ENCODE assay signal across 8 cellular contexts in the genomic region with DNA sequence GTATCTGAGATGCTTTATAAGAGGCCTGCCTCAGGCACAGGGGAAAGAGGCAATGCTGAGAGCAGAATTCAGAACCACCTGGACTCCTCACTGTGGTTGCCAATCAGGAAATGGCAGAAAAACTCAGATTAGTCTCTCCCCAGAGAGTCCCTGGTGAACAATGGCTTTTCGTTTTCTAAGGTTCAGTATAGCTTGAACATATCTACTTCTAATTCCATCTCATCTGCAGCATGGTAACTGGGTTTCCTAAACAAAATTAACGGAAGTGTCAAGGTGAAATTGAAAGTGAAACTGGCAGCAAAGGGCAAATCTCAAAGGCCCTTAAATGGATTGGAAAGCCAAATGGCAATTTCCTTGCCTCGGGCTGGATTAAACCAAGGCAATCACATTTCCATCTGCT.
A peak's percentile ranks its signal among the peaks of the same experiment; 100 is the strongest.
DNase-seq lines count a peak whose midpoint lies in the region; ATAC-seq and TF ChIP-seq lines count a peak whose summit lies in the region.

No MANE protein-coding gene starts in this region.

- ATAC-seq in activated CD4-positive, alpha-beta T cell treated with anti-CD3 and anti-CD28 coated beads for 36 hours: no peak
- ATAC-seq in GM21786 (IDR thresholded peaks at IDR 0.05; ENCODE audit: unreplicated experiment): peak; percentile 48
- ATAC-seq in naive thymus-derived CD8-positive, alpha-beta T cell: peak in 1 of 2 donors; percentile 29
- ATAC-seq in GM18505 (IDR thresholded peaks at IDR 0.05; ENCODE audit: unreplicated experiment): no peak

- peaks cover 11% of the 10 kb centered on the region for H3K4me1 Mint-ChIP-seq in activated CD4-positive, alpha-beta T cell treated with anti-CD3 and anti-CD28 coated beads for 36 hours
- peaks cover 3 to 11% (median 8%) of the 10 kb centered on the region in 4 donors for H3K4me1 Mint-ChIP-seq in naive thymus-derived CD8-positive, alpha-beta T cell

- peaks cover 2% of the 10 kb centered on the region for H3K27me3 Mint-ChIP-seq in activated CD4-positive, alpha-beta T cell treated with anti-CD3 and anti-CD28 coated beads for 36 hours
- peaks cover 0 to 12% (median 2%) of the 10 kb centered on the region in 5 donors for H3K27me3 Mint-ChIP-seq in naive thymus-derived CD8-positive, alpha-beta T cell

- intact Hi-C loops in activated CD4-positive, alpha-beta T cell treated with anti-CD3 and anti-CD28 coated beads for 36 hours (cut with DNase I, micrococcal nuclease): no loop called here

- H3K4me3 Mint-ChIP-seq in activated CD4-positive, alpha-beta T cell treated with anti-CD3 and anti-CD28 coated beads for 36 hours: peak overlapping the region; percentile 38
- peak overlapping the region; percentile 15 to 67 (median 42) for H3K4me3 Mint-ChIP-seq in naive thymus-derived CD8-positive, alpha-beta T cell

- peak overlapping the region; percentile 61 for H3K27ac Mint-ChIP-seq in activated CD4-positive, alpha-beta T cell treated with anti-CD3 and anti-CD28 coated beads for 36 hours
- peak overlapping the region in 2 of 10 donors; percentile 26 to 47 for H3K27ac Mint-ChIP-seq in naive thymus-derived CD8-positive, alpha-beta T cell

- POLR2A ChIA-PET in activated CD4-positive, alpha-beta T cell treated with anti-CD3 and anti-CD28 coated beads for 36 hours (lab: Charles Lee): no interaction called here
- POLR2A ChIA-PET in naive thymus-derived CD8-positive, alpha-beta T cell (lab: Charles Lee): no interaction called here
- POLR2A ChIA-PET in RWPE1 (lab: Yijun Ruan, JAX; ENCODE audit: low non-redundant PET): no interaction called here

- TF ChIP-seq POLR2A in GM18505 (IDR thresholded peaks at IDR 0.05; ENCODE audit: borderline replicate concordance, extremely low read depth, insufficient read depth, insufficient read length): no peak

- no peaks in the 10 kb centered on the region for H3K9me3 Mint-ChIP-seq in activated CD4-positive, alpha-beta T cell treated with anti-CD3 and anti-CD28 coated beads for 36 hours (ENCODE audit: low read depth)
- peaks cover 0 to 8% (median 0%) of the 10 kb centered on the region in 9 donors for H3K9me3 Mint-ChIP-seq in naive thymus-derived CD8-positive, alpha-beta T cell

- DNase-seq in activated CD4-positive, alpha-beta T cell treated with anti-CD3 and anti-CD28 coated beads for 36 hours: no peak
- no peak for DNase-seq in activated CD4-positive, alpha-beta T cell treated with anti-CD3 and anti-CD28 coated beads for 48 hours
- peak; percentile 79 for DNase-seq in NCI-H2196 (lab: John Stamatoyannopoulos, UW; ENCODE audit: unreplicated experiment)
- peak in 3 of 10 donors; percentile 1 to 5 (median 2) for DNase-seq in naive thymus-derived CD8-positive, alpha-beta T cell
- DNase-seq in RWPE1 (ENCODE audit: low spot score): no peak
- DNase-seq in glomerular visceral epithelial cell (ENCODE audit: extremely low spot score): no peak

- no peak for TF ChIP-seq CTCF in RWPE1 (conservative IDR thresholded peaks at IDR 0.05; ENCODE audit: low read depth)

- CTCF ChIA-PET in activated CD4-positive, alpha-beta T cell treated with anti-CD3 and anti-CD28 coated beads for 36 hours (lab: Charles Lee): interaction anchor here (0.6 to 1.8 kb wide), 3 partner anchors 7 to 248 kb away, joined by 3 to 5 read pairs (median 5); no protein-coding TSS in a partner anchor
- CTCF ChIA-PET in RWPE1 (lab: Yijun Ruan, JAX): no interaction called here

- H3K36me3 Mint-ChIP-seq in activated CD4-positive, alpha-beta T cell treated with anti-CD3 and anti-CD28 coated beads for 36 hours (ENCODE audit: low read depth): no peaks in the 10 kb centered on the region
- H3K36me3 Mint-ChIP-seq in naive thymus-derived CD8-positive, alpha-beta T cell: peaks cover 0 to 7% (median 4%) of the 10 kb centered on the region in 3 donors

- no peak overlapping the region for H3K27ac ChIP-seq in RWPE1
